Comparison of ENCODE assay signal across 39 cellular contexts in genomic region chr4:152822323-152822722, GRCh38. TPM values are rescaled to one million over a fixed set of nuclear protein-coding genes. Genes with fewer than 3 reads are reported as not detected.
"Had no signal": no experiment of that assay in that cellular context is flagged by ENCODE, and none has a peak within 500 bp of the region (broad histone marks: within the 10 kb centered on the region; RNA-seq: fewer than 3 reads in every experiment).

No MANE protein-coding gene starts in this region.

- H3K4me3 Mint-ChIP-seq: activated CD4-positive, alpha-beta memory T cell treated with anti-CD3 and anti-CD28 coated beads, Interleukin-2, amount 10 ng/mL, durations not matched to agents 7 days and 5 days; activated CD4-positive, alpha-beta T cell treated with anti-CD3 and anti-CD28 coated beads for 36 hours; activated CD4-positive, alpha-beta T cell treated with anti-CD3 and anti-CD28 coated beads, Interleukin-2, amount 10 ng/mL, durations not matched to agents 7 days and 5 days; activated CD8-positive, alpha-beta memory T cell treated with anti-CD3 and anti-CD28 coated beads, Interleukin-2, amount 10 ng/mL, durations not matched to agents 7 days and 5 days; activated CD8-positive, alpha-beta T cell treated with anti-CD3 and anti-CD28 coated beads, Interleukin-2, amount 10 ng/mL, durations not matched to agents 7 days and 5 days; activated naive CD4-positive, alpha-beta T cell treated with anti-CD3 and anti-CD28 coated beads, Interleukin-2, amount 10 ng/mL, durations not matched to agents 7 days and 5 days; activated naive CD4-positive, alpha-beta T cell treated with anti-CD3 and anti-CD28 coated beads, Interleukin-2, amount 50 U/mL, for 24 hours; activated naive CD8-positive, alpha-beta T cell; activated naive CD8-positive, alpha-beta T cell treated with anti-CD3 and anti-CD28 coated beads, Interleukin-2, amount 10 ng/mL, durations not matched to agents 7 days and 5 days; activated naive CD8-positive, alpha-beta T cell treated with anti-CD3 and anti-CD28 coated beads, Interleukin-2, amount 50 U/mL, for 24 hours; activated T-cell treated with anti-CD3 and anti-CD28 coated beads, Interleukin-2, amount 50 U/mL, for 24 hours; brain; central memory CD8-positive, alpha-beta T cell; T-helper 1 cell treated with Interleukin-12 subunit alpha and Interleukin-12 subunit beta and Interleukin-4 antibody, amounts not matched to agents 30 μg/mL and 1 μg/mL, for 36 hours; T-helper 2 cell treated with Interferon-gamma antibody and Interleukin-4, amounts not matched to agents 5 μg/mL and 100 μg/mL, for 36 hours; WTC11 had no signal

- H3K4me1 ChIP-seq: ascending aorta had no signal

- H3K4me3 ChIP-seq: ascending aorta, cardiac muscle cell had no signal

- H3K27ac ChIP-seq: ascending aorta, cardiac muscle cell, WERI-Rb-1 had no signal

- H3K27me3 ChIP-seq: ascending aorta, cardiac muscle cell had no signal

- H3K9me3 Mint-ChIP-seq: central memory CD8-positive, alpha-beta T cell had no signal

- H3K36me3 ChIP-seq: cardiac muscle cell had no signal

- FAIRE-seq: bronchial epithelial cell, TTC549 had no signal

- H3K27ac Mint-ChIP-seq: activated CD4-positive, alpha-beta memory T cell treated with anti-CD3 and anti-CD28 coated beads, Interleukin-2, amount 10 ng/mL, durations not matched to agents 7 days and 5 days; activated CD4-positive, alpha-beta T cell treated with anti-CD3 and anti-CD28 coated beads for 36 hours; activated CD4-positive, alpha-beta T cell treated with anti-CD3 and anti-CD28 coated beads, Interleukin-2, amount 10 ng/mL, durations not matched to agents 7 days and 5 days; activated CD8-positive, alpha-beta memory T cell treated with anti-CD3 and anti-CD28 coated beads, Interleukin-2, amount 10 ng/mL, durations not matched to agents 7 days and 5 days; activated CD8-positive, alpha-beta T cell treated with anti-CD3 and anti-CD28 coated beads, Interleukin-2, amount 10 ng/mL, durations not matched to agents 7 days and 5 days; activated naive CD4-positive, alpha-beta T cell treated with anti-CD3 and anti-CD28 coated beads, Interleukin-2, amount 10 ng/mL, durations not matched to agents 7 days and 5 days; activated naive CD4-positive, alpha-beta T cell treated with anti-CD3 and anti-CD28 coated beads, Interleukin-2, amount 50 U/mL, for 24 hours; activated naive CD8-positive, alpha-beta T cell; activated naive CD8-positive, alpha-beta T cell treated with anti-CD3 and anti-CD28 coated beads, Interleukin-2, amount 10 ng/mL, durations not matched to agents 7 days and 5 days; activated naive CD8-positive, alpha-beta T cell treated with anti-CD3 and anti-CD28 coated beads, Interleukin-2, amount 50 U/mL, for 24 hours; activated T-cell treated with anti-CD3 and anti-CD28 coated beads, Interleukin-2, amount 50 U/mL, for 24 hours; activated T-helper 2 cell treated with anti-CD3 and anti-CD28 coated beads, Interferon-gamma antibody, Interleukin-2, Interleukin-4, amounts not matched to agents 10 μg/mL and 5 μg/mL and 100 μg/mL, durations not matched to agents 14 hours and 24 hours and 36 hours; brain; T-helper 1 cell treated with Interleukin-12 subunit alpha and Interleukin-12 subunit beta and Interleukin-4 antibody, amounts not matched to agents 30 μg/mL and 1 μg/mL, for 36 hours; WTC11 had no signal

- H3K4me1 Mint-ChIP-seq: brain had no signal

- H3K27me3 Mint-ChIP-seq: activated CD4-positive, alpha-beta memory T cell treated with anti-CD3 and anti-CD28 coated beads, Interleukin-2, amount 10 ng/mL, durations not matched to agents 7 days and 5 days; activated CD4-positive, alpha-beta T cell treated with anti-CD3 and anti-CD28 coated beads for 36 hours; activated CD4-positive, alpha-beta T cell treated with anti-CD3 and anti-CD28 coated beads, Interleukin-2, amount 10 ng/mL, durations not matched to agents 7 days and 5 days; activated CD8-positive, alpha-beta memory T cell treated with anti-CD3 and anti-CD28 coated beads, Interleukin-2, amount 10 ng/mL, durations not matched to agents 7 days and 5 days; activated naive CD4-positive, alpha-beta T cell treated with anti-CD3 and anti-CD28 coated beads, Interleukin-2, amount 50 U/mL, for 24 hours; activated naive CD8-positive, alpha-beta T cell; activated naive CD8-positive, alpha-beta T cell treated with anti-CD3 and anti-CD28 coated beads, Interleukin-2, amount 10 ng/mL, durations not matched to agents 7 days and 5 days; activated naive CD8-positive, alpha-beta T cell treated with anti-CD3 and anti-CD28 coated beads, Interleukin-2, amount 50 U/mL, for 24 hours; activated T-cell treated with anti-CD3 and anti-CD28 coated beads, Interleukin-2, amount 50 U/mL, for 24 hours; brain; central memory CD8-positive, alpha-beta T cell had no signal

- DNase-seq: activated CD4-positive, alpha-beta memory T cell treated with anti-CD3 and anti-CD28 coated beads, Interleukin-2, amount 10 ng/mL, durations not matched to agents 7 days and 5 days; activated CD4-positive, alpha-beta T cell treated with anti-CD3 and anti-CD28 coated beads for 1 hour; activated CD4-positive, alpha-beta T cell treated with anti-CD3 and anti-CD28 coated beads for 36 hours; activated CD4-positive, alpha-beta T cell treated with anti-CD3 and anti-CD28 coated beads for 48 hours; activated CD4-positive, alpha-beta T cell treated with anti-CD3 and anti-CD28 coated beads, Interleukin-2, amount 10 ng/mL, durations not matched to agents 7 days and 5 days; activated CD4-positive, alpha-beta T cell treated with anti-CD3 and anti-CD28 coated beads, Interleukin-2, amount 50 U/mL, for 48 hours; activated CD4-positive, CD25-positive, alpha-beta regulatory T cell; activated CD8-positive, alpha-beta memory T cell treated with anti-CD3 and anti-CD28 coated beads for 24 hours; activated CD8-positive, alpha-beta memory T cell treated with anti-CD3 and anti-CD28 coated beads, Interleukin-2, amount 10 ng/mL, durations not matched to agents 7 days and 5 days; activated CD8-positive, alpha-beta memory T cell treated with anti-CD3 and anti-CD28 coated beads, Interleukin-2, amount 50 U/mL, for 48 hours; activated CD8-positive, alpha-beta T cell treated with anti-CD3 and anti-CD28 coated beads, Interleukin-2, amount 10 ng/mL, durations not matched to agents 7 days and 5 days; activated effector memory CD4-positive, alpha-beta T cell treated with Interleukin-2 at 50 U/mL for 16 hours; activated gamma-delta T cell; activated naive CD4-positive, alpha-beta T cell treated with anti-CD3 and anti-CD28 coated beads, Interleukin-2, amount 10 ng/mL, durations not matched to agents 7 days and 5 days; activated naive CD4-positive, alpha-beta T cell treated with Interleukin-2 at 50 U/mL for 16 hours; activated naive CD8-positive, alpha-beta T cell treated with anti-CD3 and anti-CD28 coated beads, Interleukin-2, amount 10 ng/mL, durations not matched to agents 7 days and 5 days; activated naive CD8-positive, alpha-beta T cell treated with anti-CD3 and anti-CD28 coated beads, Interleukin-2, amount 50 U/mL, for 24 hours; activated T-cell treated with anti-CD3 and anti-CD28 coated beads, Interleukin-2, amount 50 U/mL, for 24 hours; activated T-cell treated with anti-CD3 and anti-CD28 coated beads, Interleukin-2, amount 50 U/mL, for 48 hours; amygdala; anterior cingulate cortex; caudate nucleus; cerebellar nuclear complex; T-helper 1 cell; T-helper 2 cell; T-helper 9 cell; WERI-Rb-1 had no signal

RNA-seq across cellular contexts. Expression of gene TIGD4, which starts 42.8 kb away (rescaled TPM):
- total RNA-seq: ascending aorta had no signal
